ENCODE assay signal across 13 cellular contexts in the genomic region with DNA sequence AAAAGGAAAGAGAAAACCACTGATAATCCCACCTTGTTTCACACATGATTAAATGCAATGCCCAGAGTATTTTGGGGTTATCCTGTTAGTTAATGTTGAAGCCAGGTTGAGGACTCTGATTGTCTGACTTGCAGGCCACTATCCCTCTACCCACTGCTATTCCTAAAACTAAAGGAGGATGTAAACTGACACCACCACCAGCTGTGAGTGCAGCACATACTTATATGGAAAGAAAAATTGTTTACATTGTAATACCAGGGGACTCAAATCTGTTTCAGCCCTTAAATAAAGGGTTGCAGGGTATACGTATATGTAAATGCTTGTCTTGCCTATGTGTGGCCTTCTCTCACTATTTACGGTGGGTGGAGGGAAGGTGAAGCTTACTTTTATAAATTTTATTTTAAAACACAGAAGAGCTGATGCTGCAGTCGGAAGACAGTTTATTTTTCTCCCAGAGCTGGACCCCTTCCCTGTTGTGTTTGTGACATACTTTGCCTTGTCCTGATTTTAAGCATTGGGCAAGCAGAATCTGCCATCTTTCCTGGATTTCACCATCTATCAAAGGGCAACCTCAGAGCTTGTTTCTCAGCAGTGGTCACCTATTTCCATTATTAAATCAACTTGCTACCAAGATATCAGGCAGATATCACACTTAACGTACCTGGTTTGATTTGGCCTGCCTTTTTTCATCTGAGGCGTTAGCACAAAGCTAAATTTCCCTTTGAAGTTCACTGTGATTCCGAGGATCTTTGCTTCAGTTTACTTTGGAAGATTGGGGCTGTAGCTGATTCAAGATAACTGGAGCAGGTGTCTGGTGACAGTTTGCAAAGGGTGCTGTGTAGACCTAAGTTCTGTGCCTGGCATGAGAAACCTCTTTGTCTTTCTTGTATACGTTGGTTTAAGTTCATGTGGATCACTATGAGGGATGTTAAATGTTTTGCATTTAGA. TPM values are rescaled to one million over a fixed set of nuclear protein-coding genes. Genes with fewer than 3 reads are reported as not detected.
A peak's percentile ranks its signal among the peaks of the same experiment; 100 is the strongest.
DNase-seq lines count a peak whose midpoint lies in the region; ATAC-seq and TF ChIP-seq lines count a peak whose summit lies in the region.
"Had no signal": no experiment of that assay in that cellular context is flagged by ENCODE, and none has a peak within 500 bp of the region (broad histone marks: within the 10 kb centered on the region; RNA-seq: fewer than 3 reads in every experiment).

No MANE protein-coding gene starts in this region.

- POLR2A ChIA-PET in WTC11 (lab: Charles Lee) = interaction anchor here (1.4 kb wide), 1 partner anchor 25 kb away, joined by 4 read pairs; the partner anchor contains the start of gene DAAM1

- H3K27ac Mint-ChIP-seq in WTC11 (peak overlapping the region; percentile 13; the same call in 1 of the 2 replicates), mesothelial cell of epicardium (peak overlapping the region; percentile 53)
- H3K27ac Mint-ChIP-seq: HFFc6 had no signal

- H3K4me1 ChIP-seq in breast epithelium = peaks cover 6 to 17% of the 10 kb centered on the region in 2 donors

- no peaks in the 10 kb centered on the region for H3K9me3 ChIP-seq in breast epithelium
- H3K9me3 ChIP-seq: ascending aorta had no signal

- H3K4me3 Mint-ChIP-seq in WTC11 (no peak overlapping the region), mesothelial cell of epicardium (no peak overlapping the region)
- H3K4me3 Mint-ChIP-seq: HFFc6 had no signal

- H3K27me3 ChIP-seq in breast epithelium = no peaks in the 10 kb centered on the region
- H3K27me3 ChIP-seq: ascending aorta had no signal

- DNase-seq in DMS153 (lab: John Stamatoyannopoulos, UW) (peak; percentile 63), NCI-H1436 (lab: John Stamatoyannopoulos, UW) (peak; percentile 23), WTC11 (ENCODE audit: low spot score) (no peak), mesothelial cell of epicardium (ENCODE audit: low spot score in 2 of 2, unreplicated experiment in 2 of 2) (no peak), HuH-7.5 (ENCODE audit: low spot score) (no peak), HuH-7 (ENCODE audit: low spot score) (no peak), breast epithelium (ENCODE audit: low spot score in 2 of 2) (no peak)
- no peak for DNase-seq in activated CD4-positive, alpha-beta T cell treated with anti-CD3 and anti-CD28 coated beads for 48 hours
- DNase-seq: activated CD8-positive, alpha-beta memory T cell treated with anti-CD3 and anti-CD28 coated beads, Interleukin-2, amount 50 U/mL, for 48 hours; HFFc6; occipital lobe had no signal

- no peak for TF ChIP-seq CTCF in WTC11 (IDR thresholded peaks at IDR 0.05)
- TF ChIP-seq CTCF in mesothelial cell of epicardium (IDR thresholded peaks at IDR 0.05; ENCODE audit: unreplicated experiment) = no peak
- TF ChIP-seq CTCF in breast epithelium (IDR thresholded peaks at IDR 0.05) = no peak

- intact Hi-C loops in breast epithelium (cut with DNase I; ENCODE audit: low total_unique reads) = no loop called here

- TF ChIP-seq POLR2A in breast epithelium (IDR thresholded peaks at IDR 0.05) = no peak

- H3K9me3 Mint-ChIP-seq in WTC11 (no peaks in the 10 kb centered on the region), mesothelial cell of epicardium (peaks cover 4% of the 10 kb centered on the region)
- H3K9me3 Mint-ChIP-seq: HFFc6 had no signal

- H3K4me1 Mint-ChIP-seq in WTC11 (peaks cover 51% of the 10 kb centered on the region), mesothelial cell of epicardium (peaks cover 34% of the 10 kb centered on the region)

- no peaks in the 10 kb centered on the region for H3K36me3 Mint-ChIP-seq in WTC11
- H3K36me3 Mint-ChIP-seq in mesothelial cell of epicardium = peaks cover 9% of the 10 kb centered on the region

- no peak overlapping the region for H3K4me3 ChIP-seq in breast epithelium
- H3K4me3 ChIP-seq: ascending aorta had no signal

- no peak overlapping the region for H3K27ac ChIP-seq in breast epithelium
- H3K27ac ChIP-seq: ascending aorta, C4-2B had no signal

- H3K36me3 ChIP-seq in breast epithelium = no peaks in the 10 kb centered on the region
- H3K36me3 ChIP-seq: ascending aorta had no signal

- no peak; the same call in 1 of the 2 replicates for ATAC-seq in WTC11

- CTCF ChIA-PET in WTC11 (lab: Charles Lee) = no interaction called here

- no peaks in the 10 kb centered on the region for H3K27me3 Mint-ChIP-seq in WTC11 (ENCODE audit: low read depth)
- H3K27me3 Mint-ChIP-seq in mesothelial cell of epicardium (ENCODE audit: low read depth) = no peaks in the 10 kb centered on the region

TF ChIP-seq in WTC11, 78 proteins besides CTCF, POLR2A, EP300 and RAD21:
- TF ChIP-seq CBFB (CRISPR knock-in tag; IDR thresholded peaks at IDR 0.05; ENCODE audit: low read depth) (no peak), ELF4 (CRISPR knock-in tag; IDR thresholded peaks at IDR 0.05; ENCODE audit: low read depth) (no peak), GABPB1 (CRISPR knock-in tag; IDR thresholded peaks at IDR 0.05) (no peak), E2F5 (CRISPR knock-in tag; IDR thresholded peaks at IDR 0.05) (no peak), ETV6 (CRISPR knock-in tag; IDR thresholded peaks at IDR 0.05) (no peak), ZNF416 (CRISPR knock-in tag; IDR thresholded peaks at IDR 0.05) (no peak), ZBTB21 (CRISPR knock-in tag; IDR thresholded peaks at IDR 0.05; ENCODE audit: borderline replicate concordance) (no peak), JUN (CRISPR knock-in tag; IDR thresholded peaks at IDR 0.05) (no peak), MLX (CRISPR knock-in tag; IDR thresholded peaks at IDR 0.05) (no peak), ESRRA (CRISPR knock-in tag; IDR thresholded peaks at IDR 0.05; ENCODE audit: borderline replicate concordance) (no peak), NR2C2 (CRISPR knock-in tag; IDR thresholded peaks at IDR 0.05) (no peak), USF1 (CRISPR knock-in tag; IDR thresholded peaks at IDR 0.05) (no peak), ZNF263 (CRISPR knock-in tag; IDR thresholded peaks at IDR 0.05; ENCODE audit: low read depth) (no peak), PRRX2 (CRISPR knock-in tag; IDR thresholded peaks at IDR 0.05) (no peak), ZNF396 (CRISPR knock-in tag; IDR thresholded peaks at IDR 0.05; ENCODE audit: borderline replicate concordance) (no peak), HMGA2 (CRISPR knock-in tag; IDR thresholded peaks at IDR 0.05) (no peak)
- TF ChIP-seq, protein P1, sequence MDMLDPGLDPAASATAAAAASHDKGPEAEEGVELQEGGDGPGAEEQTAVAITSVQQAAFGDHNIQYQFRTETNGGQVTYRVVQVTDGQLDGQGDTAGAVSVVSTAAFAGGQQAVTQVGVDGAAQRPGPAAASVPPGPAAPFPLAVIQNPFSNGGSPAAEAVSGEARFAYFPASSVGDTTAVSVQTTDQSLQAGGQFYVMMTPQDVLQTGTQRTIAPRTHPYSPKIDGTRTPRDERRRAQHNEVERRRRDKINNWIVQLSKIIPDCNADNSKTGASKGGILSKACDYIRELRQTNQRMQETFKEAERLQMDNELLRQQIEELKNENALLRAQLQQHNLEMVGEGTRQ (CRISPR knock-in tag; IDR thresholded peaks at IDR 0.05) = no peak
- TF ChIP-seq, protein P2, sequence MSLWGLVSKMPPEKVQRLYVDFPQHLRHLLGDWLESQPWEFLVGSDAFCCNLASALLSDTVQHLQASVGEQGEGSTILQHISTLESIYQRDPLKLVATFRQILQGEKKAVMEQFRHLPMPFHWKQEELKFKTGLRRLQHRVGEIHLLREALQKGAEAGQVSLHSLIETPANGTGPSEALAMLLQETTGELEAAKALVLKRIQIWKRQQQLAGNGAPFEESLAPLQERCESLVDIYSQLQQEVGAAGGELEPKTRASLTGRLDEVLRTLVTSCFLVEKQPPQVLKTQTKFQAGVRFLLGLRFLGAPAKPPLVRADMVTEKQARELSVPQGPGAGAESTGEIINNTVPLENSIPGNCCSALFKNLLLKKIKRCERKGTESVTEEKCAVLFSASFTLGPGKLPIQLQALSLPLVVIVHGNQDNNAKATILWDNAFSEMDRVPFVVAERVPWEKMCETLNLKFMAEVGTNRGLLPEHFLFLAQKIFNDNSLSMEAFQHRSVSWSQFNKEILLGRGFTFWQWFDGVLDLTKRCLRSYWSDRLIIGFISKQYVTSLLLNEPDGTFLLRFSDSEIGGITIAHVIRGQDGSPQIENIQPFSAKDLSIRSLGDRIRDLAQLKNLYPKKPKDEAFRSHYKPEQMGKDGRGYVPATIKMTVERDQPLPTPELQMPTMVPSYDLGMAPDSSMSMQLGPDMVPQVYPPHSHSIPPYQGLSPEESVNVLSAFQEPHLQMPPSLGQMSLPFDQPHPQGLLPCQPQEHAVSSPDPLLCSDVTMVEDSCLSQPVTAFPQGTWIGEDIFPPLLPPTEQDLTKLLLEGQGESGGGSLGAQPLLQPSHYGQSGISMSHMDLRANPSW (CRISPR knock-in tag; conservative IDR thresholded peaks at IDR 0.05; ENCODE audit: low read depth) = no peak

RNA-seq across cellular contexts. Expression of gene DAAM1, which starts 25.2 kb away (rescaled TPM):
- total RNA-seq in WTC11 (2021) (21.7 to 30.4 TPM (median 30.4 TPM) in 3 replicates), mesothelial cell of epicardium (35.3 to 44.8 TPM (median 44.2 TPM) in 3 replicates), breast epithelium (10 to 100 TPM; 50.1 to 95.9 (median 64.2) TPM)

Comparison
In these comparisons a context has a peak if more than half of its experiments do, and no peak if none do; other contexts are left out.
1. DNase-seq: peak in DMS153 (single experiment) and NCI-H1436 (single experiment); none in WTC11 (single experiment), mesothelial cell of epicardium (0 of 2), HuH-7.5 (single experiment), HuH-7 (single experiment), activated CD4-positive, alpha-beta T cell treated with anti-CD3 and anti-CD28 coated beads for 48 hours (single experiment) and breast epithelium (0 of 2).